9 cellular contexts compared by ENCODE assay signal in genomic region chr3:141308588-141309218, GRCh38. TPM values are rescaled to one million over a fixed set of nuclear protein-coding genes. Genes with fewer than 3 reads are reported as not detected.
DNase-seq lines count a peak whose midpoint lies in the region; ATAC-seq and FAIRE-seq lines count a peak whose summit lies in the region.
"Had no signal": no experiment of that assay in that cellular context is flagged by ENCODE, and none has a peak within 500 bp of the region (broad histone marks: within the 10 kb centered on the region; RNA-seq: fewer than 3 reads in every experiment).

No MANE protein-coding gene starts in this region.

- no peaks in the 10 kb centered on the region for H3K27me3 Mint-ChIP-seq in activated naive CD8-positive, alpha-beta T cell treated with anti-CD3 and anti-CD28 coated beads, Interleukin-2, amount 10 ng/mL, durations not matched to agents 7 days and 5 days
- H3K27me3 Mint-ChIP-seq: naive B cell had no signal

- H3K4me1 Mint-ChIP-seq in activated naive CD8-positive, alpha-beta T cell treated with anti-CD3 and anti-CD28 coated beads, Interleukin-2, amount 10 ng/mL, durations not matched to agents 7 days and 5 days = peaks cover 50% of the 10 kb centered on the region

- no peaks in the 10 kb centered on the region for H3K36me3 Mint-ChIP-seq in activated naive CD8-positive, alpha-beta T cell treated with anti-CD3 and anti-CD28 coated beads, Interleukin-2, amount 10 ng/mL, durations not matched to agents 7 days and 5 days

- H3K27ac Mint-ChIP-seq in activated naive CD8-positive, alpha-beta T cell treated with anti-CD3 and anti-CD28 coated beads, Interleukin-2, amount 10 ng/mL, durations not matched to agents 7 days and 5 days = peak overlapping the region; percentile 76
- H3K27ac Mint-ChIP-seq: naive B cell had no signal

- no peaks in the 10 kb centered on the region for H3K9me3 Mint-ChIP-seq in activated naive CD8-positive, alpha-beta T cell treated with anti-CD3 and anti-CD28 coated beads, Interleukin-2, amount 10 ng/mL, durations not matched to agents 7 days and 5 days
- H3K9me3 Mint-ChIP-seq: naive B cell had no signal

- no peak for ATAC-seq in activated naive CD8-positive, alpha-beta T cell treated with anti-CD3 and anti-CD28 coated beads, Interleukin-2, amount 10 ng/mL, durations not matched to agents 7 days and 5 days (ENCODE audit: low read depth)
- ATAC-seq in HG03280 (IDR thresholded peaks at IDR 0.05; ENCODE audit: unreplicated experiment) = no peak

- FAIRE-seq in urothelium cell line (lab: Jason Lieb, UNC) (no peak), GM19239 (lab: Jason Lieb, UNC) (no peak)

- POLR2A ChIA-PET in activated naive CD8-positive, alpha-beta T cell treated with anti-CD3 and anti-CD28 coated beads, Interleukin-2, amount 10 ng/mL, durations not matched to agents 7 days and 5 days (lab: Charles Lee) = interaction anchor here (2.2 to 3.0 kb wide), 3 partner anchors 53 to 144 kb away, joined by 4 to 22 read pairs (median 14); partner anchors contain the start of gene PXYLP1

- no peak overlapping the region for H3K4me3 Mint-ChIP-seq in activated naive CD8-positive, alpha-beta T cell treated with anti-CD3 and anti-CD28 coated beads, Interleukin-2, amount 10 ng/mL, durations not matched to agents 7 days and 5 days

- DNase-seq in ELF-1 (ENCODE audit: low read depth, low spot score) = peak; percentile 87
- peak; percentile 43 for DNase-seq in NCI-H1092 (lab: John Stamatoyannopoulos, UW)
- no peak for DNase-seq in activated naive CD8-positive, alpha-beta T cell treated with anti-CD3 and anti-CD28 coated beads, Interleukin-2, amount 10 ng/mL, durations not matched to agents 7 days and 5 days
- DNase-seq in iPS-NIHi7 (ENCODE audit: extremely low spot score) = peak; percentile 87
- DNase-seq in urothelium cell line (ENCODE audit: low spot score) = peak; percentile 69
- DNase-seq in activated CD4-positive, CD25-positive, alpha-beta regulatory T cell treated with anti-CD3 and anti-CD28 coated beads, Interleukin-2, amount 50 U/mL, for 72 hours = no peak
- no peak for DNase-seq in GM19239 (ENCODE audit: insufficient read length, low spot score)
- DNase-seq: naive B cell had no signal

RNA-seq across cellular contexts. Expression of gene ZBTB38, which starts 59.6 kb away (rescaled TPM):
- 10 to 100 TPM; 50.1 to 55.1 TPM for total RNA-seq in activated naive CD8-positive, alpha-beta T cell treated with anti-CD3 and anti-CD28 coated beads, Interleukin-2, amount 10 ng/mL, durations not matched to agents 7 days and 5 days

Comparison
In these comparisons a context has a peak if more than half of its experiments do, and no peak if none do; other contexts are left out.
1. DNase-seq: peak in ELF-1 (single experiment), NCI-H1092 (single experiment), iPS-NIHi7 (single experiment) and urothelium cell line (single experiment); none in activated naive CD8-positive, alpha-beta T cell treated with anti-CD3 and anti-CD28 coated beads, Interleukin-2, amount 10 ng/mL, durations not matched to agents 7 days and 5 days (single experiment), activated CD4-positive, CD25-positive, alpha-beta regulatory T cell treated with anti-CD3 and anti-CD28 coated beads, Interleukin-2, amount 50 U/mL, for 72 hours (single experiment) and GM19239 (single experiment).